Comparison of ENCODE assay signal across 7 cellular contexts in the genomic region with DNA sequence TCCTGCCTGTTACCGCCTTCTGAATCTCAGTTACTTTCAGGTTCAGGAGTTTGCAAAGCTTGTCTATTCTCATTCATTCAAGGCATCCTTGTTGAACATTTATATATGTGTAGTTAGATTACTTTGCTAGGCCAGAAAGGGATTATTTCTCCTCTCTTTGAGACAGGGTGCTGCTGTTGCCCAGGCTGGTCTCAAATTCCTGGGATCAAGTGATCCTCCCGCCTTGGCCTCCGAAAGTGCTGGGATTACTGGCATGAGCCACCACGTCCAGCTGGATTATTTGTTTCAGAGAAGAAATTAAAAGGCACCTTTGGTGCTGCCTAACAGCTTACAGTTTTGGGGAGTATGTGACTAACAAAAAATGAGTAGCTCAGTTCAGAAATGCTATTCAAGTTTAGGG. TPM values are rescaled to one million over a fixed set of nuclear protein-coding genes. Genes with fewer than 3 reads are reported as not detected.
DNase-seq lines count a peak whose midpoint lies in the region; ATAC-seq and TF ChIP-seq lines count a peak whose summit lies in the region.

No MANE protein-coding gene starts in this region.

- intact Hi-C loops in activated T-helper 2 cell treated with anti-CD3 and anti-CD28 coated beads, Interferon-gamma antibody, Interleukin-2, Interleukin-4, amounts not matched to agents 10 μg/mL and 5 μg/mL and 100 μg/mL, durations not matched to agents 14 hours and 24 hours and 36 hours (cut with micrococcal nuclease) = no loop called here

- peak overlapping the region; percentile 72 for H3K4me3 ChIP-seq in HL-60 (replicated peaks; ENCODE audit: insufficient read depth, low read length)
- H3K4me3 ChIP-seq in iPS-20b (ENCODE audit: low read length) = peak overlapping the region; percentile 81
- H3K4me3 ChIP-seq in stomach smooth muscle (ENCODE audit: low read length in 2 of 2) = peak overlapping the region; percentile 95 to 97

- TF ChIP-seq CTCF in HL-60 (IDR thresholded peaks at IDR 0.05; ENCODE audit: insufficient read depth, low read length) = no peak

- H3K27ac ChIP-seq in HL-60 (replicated peaks) (peak overlapping the region; percentile 92), iPS-20b (ENCODE audit: low read length) (peak overlapping the region; percentile 92), stomach smooth muscle (ENCODE audit: low read length) (peak overlapping the region; percentile 85)

- peaks cover 38% of the 10 kb centered on the region for H3K36me3 Mint-ChIP-seq in activated T-helper 2 cell treated with anti-CD3 and anti-CD28 coated beads, Interferon-gamma antibody, Interleukin-2, Interleukin-4, amounts not matched to agents 10 μg/mL and 5 μg/mL and 100 μg/mL, durations not matched to agents 14 hours and 24 hours and 36 hours (ENCODE audit: low read depth)

- H3K9ac ChIP-seq in iPS-20b (ENCODE audit: low read depth, low read length) = peak overlapping the region; percentile 96
- H3K9ac ChIP-seq in stomach smooth muscle (ENCODE audit: low read length in 2 of 2) = peak overlapping the region; percentile 99

- H3K4me3 Mint-ChIP-seq in activated T-helper 2 cell treated with anti-CD3 and anti-CD28 coated beads, Interferon-gamma antibody, Interleukin-2, Interleukin-4, amounts not matched to agents 10 μg/mL and 5 μg/mL and 100 μg/mL, durations not matched to agents 14 hours and 24 hours and 36 hours (ENCODE audit: low read depth) = peak overlapping the region; percentile 92

- ATAC-seq in HG03457 (IDR thresholded peaks at IDR 0.05; ENCODE audit: unreplicated experiment) = no peak

- H3K9me3 ChIP-seq in iPS-20b (ENCODE audit: insufficient read depth, low read depth, low read length) (no peaks in the 10 kb centered on the region), stomach smooth muscle (ENCODE audit: control insufficient read depth in 2 of 2, low read length in 2 of 2) (no peaks in the 10 kb centered on the region)

- peaks cover 51% of the 10 kb centered on the region for H3K4me1 Mint-ChIP-seq in activated T-helper 2 cell treated with anti-CD3 and anti-CD28 coated beads, Interferon-gamma antibody, Interleukin-2, Interleukin-4, amounts not matched to agents 10 μg/mL and 5 μg/mL and 100 μg/mL, durations not matched to agents 14 hours and 24 hours and 36 hours (ENCODE audit: low read depth)

- H3K4me1 ChIP-seq in iPS-20b (ENCODE audit: insufficient read depth, low read length) (0 out of 2 replicates have a peak, but pooled peaks cover 6% of the 10 kb centered on the region), stomach smooth muscle (ENCODE audit: control insufficient read depth, insufficient read depth, low read length) (peaks cover 8% of the 10 kb centered on the region)

- no peaks in the 10 kb centered on the region for H3K36me3 ChIP-seq in iPS-20b (ENCODE audit: insufficient read depth, low read depth, low read length)
- no peaks in the 10 kb centered on the region for H3K36me3 ChIP-seq in stomach smooth muscle (ENCODE audit: control insufficient read depth in 2 of 2, insufficient read depth in 2 of 2, low read length in 2 of 2)

- peaks cover 2% of the 10 kb centered on the region for H3K27me3 Mint-ChIP-seq in activated T-helper 2 cell treated with anti-CD3 and anti-CD28 coated beads, Interferon-gamma antibody, Interleukin-2, Interleukin-4, amounts not matched to agents 10 μg/mL and 5 μg/mL and 100 μg/mL, durations not matched to agents 14 hours and 24 hours and 36 hours (ENCODE audit: low read depth)

- DNase-seq in HL-60 (ENCODE audit: low read depth in 1 of 2, low spot score in 1 of 2) (no peak), NOMO-1 treated with DMSO at 0.1 percent for 48 hours (lab: John Stamatoyannopoulos, UW; ENCODE audit: unreplicated experiment) (no peak), SIG-M5 treated with dmso at 0.1 percent for 504 hours (lab: John Stamatoyannopoulos, UW; ENCODE audit: unreplicated experiment) (no peak)
- no peak for DNase-seq in activated T-helper 2 cell treated with anti-CD3 and anti-CD28 coated beads, Interferon-gamma antibody, Interleukin-2, Interleukin-4, amounts not matched to agents 10 μg/mL and 5 μg/mL and 100 μg/mL, durations not matched to agents 14 hours and 24 hours and 36 hours (ENCODE audit: low spot score)

- H3K9me3 Mint-ChIP-seq in activated T-helper 2 cell treated with anti-CD3 and anti-CD28 coated beads, Interferon-gamma antibody, Interleukin-2, Interleukin-4, amounts not matched to agents 10 μg/mL and 5 μg/mL and 100 μg/mL, durations not matched to agents 14 hours and 24 hours and 36 hours = no peaks in the 10 kb centered on the region

- no peaks in the 10 kb centered on the region for H3K27me3 ChIP-seq in HL-60 (ENCODE audit: insufficient read depth, poor library complexity, severe bottlenecking)
- H3K27me3 ChIP-seq in iPS-20b (ENCODE audit: insufficient read depth, low read length) = no peaks in the 10 kb centered on the region
- H3K27me3 ChIP-seq in stomach smooth muscle (ENCODE audit: control insufficient read depth in 1 of 2, insufficient read depth in 2 of 2, low read length in 2 of 2) = no peaks in the 10 kb centered on the region

- peak overlapping the region; percentile 97 for H3K27ac Mint-ChIP-seq in activated T-helper 2 cell treated with anti-CD3 and anti-CD28 coated beads, Interferon-gamma antibody, Interleukin-2, Interleukin-4, amounts not matched to agents 10 μg/mL and 5 μg/mL and 100 μg/mL, durations not matched to agents 14 hours and 24 hours and 36 hours

RNA-seq across cellular contexts. Expression of a gene that starts 0.8 kb away (rescaled TPM):
- 44.4 and 55.3 TPM in 2 replicates for total RNA-seq in activated T-helper 2 cell treated with anti-CD3 and anti-CD28 coated beads, Interferon-gamma antibody, Interleukin-2, Interleukin-4, amounts not matched to agents 10 μg/mL and 5 μg/mL and 100 μg/mL, durations not matched to agents 14 hours and 24 hours and 36 hours

RNA-seq across cellular contexts. Expression of a gene that starts 27.5 kb away (rescaled TPM):
- total RNA-seq in activated T-helper 2 cell treated with anti-CD3 and anti-CD28 coated beads, Interferon-gamma antibody, Interleukin-2, Interleukin-4, amounts not matched to agents 10 μg/mL and 5 μg/mL and 100 μg/mL, durations not matched to agents 14 hours and 24 hours and 36 hours = not detected in 2 replicates

RNA-seq across cellular contexts. Expression of a gene that starts 35.3 kb away (rescaled TPM):
- 0.02 and 0.05 TPM in 2 replicates for total RNA-seq in activated T-helper 2 cell treated with anti-CD3 and anti-CD28 coated beads, Interferon-gamma antibody, Interleukin-2, Interleukin-4, amounts not matched to agents 10 μg/mL and 5 μg/mL and 100 μg/mL, durations not matched to agents 14 hours and 24 hours and 36 hours

RNA-seq across cellular contexts. Expression of a gene that starts 57.1 kb away (rescaled TPM):
- total RNA-seq in activated T-helper 2 cell treated with anti-CD3 and anti-CD28 coated beads, Interferon-gamma antibody, Interleukin-2, Interleukin-4, amounts not matched to agents 10 μg/mL and 5 μg/mL and 100 μg/mL, durations not matched to agents 14 hours and 24 hours and 36 hours = 4.7 and 4.8 TPM in 2 replicates
